Comparison of ENCODE assay signal across 10 cellular contexts in the genomic region with DNA sequence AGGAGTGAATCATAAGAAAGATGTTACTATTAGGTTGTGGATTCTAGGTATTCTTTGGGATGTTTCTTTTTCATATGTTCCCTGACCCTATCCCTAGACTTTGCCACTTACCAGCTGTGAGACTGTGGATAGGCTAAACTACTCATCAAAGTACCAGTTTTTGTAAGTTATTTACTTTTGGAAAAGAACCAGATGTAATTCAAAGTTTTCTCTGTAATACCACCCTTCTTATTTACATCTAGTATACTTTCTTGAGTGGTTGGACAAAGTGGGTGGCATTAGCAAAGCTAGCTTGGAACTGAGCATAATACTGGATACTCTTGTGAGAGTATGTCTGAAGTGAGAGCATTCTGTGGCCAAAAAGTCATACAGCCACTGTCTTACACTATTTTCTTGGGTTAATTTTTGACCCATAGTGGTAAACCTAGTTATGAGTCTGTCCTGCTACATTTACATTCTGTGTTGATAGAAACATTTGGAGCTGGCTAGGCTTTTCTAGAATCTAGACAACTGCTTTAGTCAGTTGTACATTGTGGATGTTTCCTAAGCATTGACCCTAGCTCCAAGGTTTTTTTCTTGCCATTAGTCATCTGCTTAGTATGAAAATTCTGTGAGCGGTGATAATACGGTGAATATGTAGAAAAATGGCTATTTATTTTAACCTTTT.
DNase-seq lines count a peak whose midpoint lies in the region; ATAC-seq and TF ChIP-seq lines count a peak whose summit lies in the region.
"Had no signal": no experiment of that assay in that cellular context is flagged by ENCODE, and none has a peak within 500 bp of the region (broad histone marks: within the 10 kb centered on the region; RNA-seq: fewer than 3 reads in every experiment).

No MANE protein-coding gene starts in this region.

- H3K4me3 ChIP-seq in GM08714 (ENCODE audit: low read length) (peak overlapping the region; percentile 17; the same call in 1 of the 2 replicates), LNCaP clone FGC (ENCODE audit: low read depth, low read length) (peak overlapping the region; percentile 14)
- H3K4me3 ChIP-seq: psoas muscle had no signal

- TF ChIP-seq CTCF in LNCaP clone FGC (IDR thresholded peaks at IDR 0.05; ENCODE audit: control insufficient read depth, extremely low read depth, insufficient read depth) (no peak), GM20000 (IDR thresholded peaks at IDR 0.05; ENCODE audit: extremely low read depth, missing control alignments) (no peak)

- peak; percentile 75 for ATAC-seq in GM21737 (IDR thresholded peaks at IDR 0.05; ENCODE audit: unreplicated experiment)

- no peak for DNase-seq in LNCaP clone FGC (ENCODE audit: low read depth)
- DNase-seq in kidney tubule cell (ENCODE audit: low spot score), result peak; percentile 86
- DNase-seq in GM20000 (ENCODE audit: low spot score), result no peak
- DNase-seq in retina, result no peak
- DNase-seq in NCI-H1105 (lab: John Stamatoyannopoulos, UW), result no peak
- no peak for DNase-seq in islet precursor cell
- DNase-seq: NCI-H1092, psoas muscle had no signal
